7 cellular contexts compared by ENCODE assay signal in the genomic region with DNA sequence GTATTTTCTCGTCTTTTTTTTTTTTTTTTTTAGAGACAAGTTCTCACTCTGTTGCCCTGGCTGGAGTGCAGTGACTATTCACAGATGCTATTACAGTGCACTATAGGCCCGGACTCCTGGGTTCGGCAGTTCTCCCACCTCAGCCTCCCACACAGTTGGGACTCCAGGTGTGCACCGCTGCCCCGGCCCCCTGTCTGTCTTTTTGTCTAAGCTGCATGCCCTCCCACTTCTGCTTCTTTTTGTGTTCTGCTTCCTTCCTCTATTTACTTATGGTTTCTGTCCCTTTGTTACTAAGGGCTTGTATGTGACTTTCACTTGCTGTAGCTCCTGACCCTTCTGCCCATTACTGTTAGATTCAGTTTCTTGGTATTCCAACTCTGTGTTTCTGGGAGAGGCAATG. TPM values are rescaled to one million over a fixed set of nuclear protein-coding genes. Genes with fewer than 3 reads are reported as not detected.
DNase-seq lines count a peak whose midpoint lies in the region; ATAC-seq and TF ChIP-seq lines count a peak whose summit lies in the region.

No MANE protein-coding gene starts in this region.

- peaks cover 2% of the 10 kb centered on the region for H3K4me1 Mint-ChIP-seq in progenitor cell of endocrine pancreas (ENCODE audit: low read depth)

- no peaks in the 10 kb centered on the region for H3K9me3 Mint-ChIP-seq in progenitor cell of endocrine pancreas (ENCODE audit: low read depth)

- H3K27ac Mint-ChIP-seq in progenitor cell of endocrine pancreas, result peak overlapping the region; percentile 67

- intact Hi-C loops in posterior vena cava (cut with DNase I), result no loop called here

- peaks cover 2% of the 10 kb centered on the region for H3K36me3 Mint-ChIP-seq in progenitor cell of endocrine pancreas (ENCODE audit: insufficient read depth)

- H3K27me3 Mint-ChIP-seq in progenitor cell of endocrine pancreas, result no peaks in the 10 kb centered on the region

- ATAC-seq in GM18867 (IDR thresholded peaks at IDR 0.05; ENCODE audit: unreplicated experiment), result peak; percentile 59
- peak; percentile 64 for ATAC-seq in HG02798 (IDR thresholded peaks at IDR 0.05; ENCODE audit: poor library complexity, unreplicated experiment)

- peak; percentile 80 for DNase-seq in SKM-1 treated with dmso at 0.1 percent for 144 hours (lab: John Stamatoyannopoulos, UW; ENCODE audit: unreplicated experiment)
- DNase-seq in progenitor cell of endocrine pancreas (ENCODE audit: low spot score, unreplicated experiment), result no peak
- DNase-seq in COLO668 (lab: John Stamatoyannopoulos, UW; ENCODE audit: unreplicated experiment), result no peak
- DNase-seq in posterior vena cava (ENCODE audit: low spot score), result no peak
- no peak for DNase-seq in stimulated activated CD8-positive, alpha-beta memory T cell treated with anti-CD3 and anti-CD28 coated beads, Interleukin-4, amount 100 ng/mL, for 48 hours

- H3K4me3 Mint-ChIP-seq in progenitor cell of endocrine pancreas (ENCODE audit: low read depth), result no peak overlapping the region

- no peak for TF ChIP-seq CTCF in progenitor cell of endocrine pancreas (IDR thresholded peaks at IDR 0.05; ENCODE audit: unreplicated experiment)

RNA-seq across cellular contexts. Expression of gene SLC7A6, which starts 20.5 kb away (rescaled TPM):
- total RNA-seq in progenitor cell of endocrine pancreas, result 11.3 and 11.6 TPM in 2 replicates
- total RNA-seq in posterior vena cava, result 10 to 100 TPM; 28.4 to 39.7 TPM

RNA-seq across cellular contexts. Expression of gene SLC7A6OS, which starts 25.9 kb away (rescaled TPM):
- 23.9 and 25.9 TPM in 2 replicates for total RNA-seq in progenitor cell of endocrine pancreas
- total RNA-seq in posterior vena cava, result 10 to 100 TPM in 1 of 2 donors, 1 to 10 TPM in 1; 9.9 to 12.5 TPM

RNA-seq across cellular contexts. Expression of gene PRMT7, which starts 26.0 kb away (rescaled TPM):
- total RNA-seq in progenitor cell of endocrine pancreas, result 60.0 and 70.5 TPM in 2 replicates
- total RNA-seq in posterior vena cava, result 10 to 100 TPM; 18.1 to 22.9 TPM

RNA-seq across cellular contexts. Expression of gene PLA2G15, which starts 39.7 kb away (rescaled TPM):
- total RNA-seq in progenitor cell of endocrine pancreas (18.8 and 20.9 TPM in 2 replicates), posterior vena cava (10 to 100 TPM; 11.6 to 21.9 TPM)

RNA-seq across cellular contexts. Expression of gene ESRP2, which starts 48.9 kb away (rescaled TPM):
- total RNA-seq in progenitor cell of endocrine pancreas (82.3 and 88.6 TPM in 2 replicates), posterior vena cava (under 1 TPM in 1 of 2 donors, not detected in 1; 0.23 TPM)
